In the genomic region with DNA sequence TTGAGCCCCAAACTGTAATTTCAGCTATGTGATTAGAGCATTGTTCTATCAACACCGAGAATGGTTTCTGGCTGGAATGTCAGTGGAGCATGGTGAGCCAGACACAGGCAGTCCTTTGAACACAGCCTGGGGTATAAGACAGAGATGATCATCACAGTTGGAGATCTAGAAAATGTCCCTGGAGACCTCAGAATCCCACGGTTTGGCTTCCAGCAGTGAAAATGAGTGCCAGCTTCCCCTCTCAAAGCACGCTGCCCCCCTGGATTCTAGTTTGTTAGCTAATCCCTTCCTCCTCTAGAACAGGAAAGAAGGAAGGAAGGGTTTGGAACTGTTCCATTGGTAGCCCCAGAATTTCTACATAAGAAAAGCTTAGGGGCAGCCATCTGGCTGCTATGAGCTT, we compare ENCODE assay signal across 1 cellular context.
TF ChIP-seq lines count a peak whose summit lies in the region.

No MANE protein-coding gene starts in this region.

TF ChIP-seq in GM23338, 12 proteins besides CTCF, POLR2A, EP300 and RAD21:
- TF ChIP-seq, protein P1, sequence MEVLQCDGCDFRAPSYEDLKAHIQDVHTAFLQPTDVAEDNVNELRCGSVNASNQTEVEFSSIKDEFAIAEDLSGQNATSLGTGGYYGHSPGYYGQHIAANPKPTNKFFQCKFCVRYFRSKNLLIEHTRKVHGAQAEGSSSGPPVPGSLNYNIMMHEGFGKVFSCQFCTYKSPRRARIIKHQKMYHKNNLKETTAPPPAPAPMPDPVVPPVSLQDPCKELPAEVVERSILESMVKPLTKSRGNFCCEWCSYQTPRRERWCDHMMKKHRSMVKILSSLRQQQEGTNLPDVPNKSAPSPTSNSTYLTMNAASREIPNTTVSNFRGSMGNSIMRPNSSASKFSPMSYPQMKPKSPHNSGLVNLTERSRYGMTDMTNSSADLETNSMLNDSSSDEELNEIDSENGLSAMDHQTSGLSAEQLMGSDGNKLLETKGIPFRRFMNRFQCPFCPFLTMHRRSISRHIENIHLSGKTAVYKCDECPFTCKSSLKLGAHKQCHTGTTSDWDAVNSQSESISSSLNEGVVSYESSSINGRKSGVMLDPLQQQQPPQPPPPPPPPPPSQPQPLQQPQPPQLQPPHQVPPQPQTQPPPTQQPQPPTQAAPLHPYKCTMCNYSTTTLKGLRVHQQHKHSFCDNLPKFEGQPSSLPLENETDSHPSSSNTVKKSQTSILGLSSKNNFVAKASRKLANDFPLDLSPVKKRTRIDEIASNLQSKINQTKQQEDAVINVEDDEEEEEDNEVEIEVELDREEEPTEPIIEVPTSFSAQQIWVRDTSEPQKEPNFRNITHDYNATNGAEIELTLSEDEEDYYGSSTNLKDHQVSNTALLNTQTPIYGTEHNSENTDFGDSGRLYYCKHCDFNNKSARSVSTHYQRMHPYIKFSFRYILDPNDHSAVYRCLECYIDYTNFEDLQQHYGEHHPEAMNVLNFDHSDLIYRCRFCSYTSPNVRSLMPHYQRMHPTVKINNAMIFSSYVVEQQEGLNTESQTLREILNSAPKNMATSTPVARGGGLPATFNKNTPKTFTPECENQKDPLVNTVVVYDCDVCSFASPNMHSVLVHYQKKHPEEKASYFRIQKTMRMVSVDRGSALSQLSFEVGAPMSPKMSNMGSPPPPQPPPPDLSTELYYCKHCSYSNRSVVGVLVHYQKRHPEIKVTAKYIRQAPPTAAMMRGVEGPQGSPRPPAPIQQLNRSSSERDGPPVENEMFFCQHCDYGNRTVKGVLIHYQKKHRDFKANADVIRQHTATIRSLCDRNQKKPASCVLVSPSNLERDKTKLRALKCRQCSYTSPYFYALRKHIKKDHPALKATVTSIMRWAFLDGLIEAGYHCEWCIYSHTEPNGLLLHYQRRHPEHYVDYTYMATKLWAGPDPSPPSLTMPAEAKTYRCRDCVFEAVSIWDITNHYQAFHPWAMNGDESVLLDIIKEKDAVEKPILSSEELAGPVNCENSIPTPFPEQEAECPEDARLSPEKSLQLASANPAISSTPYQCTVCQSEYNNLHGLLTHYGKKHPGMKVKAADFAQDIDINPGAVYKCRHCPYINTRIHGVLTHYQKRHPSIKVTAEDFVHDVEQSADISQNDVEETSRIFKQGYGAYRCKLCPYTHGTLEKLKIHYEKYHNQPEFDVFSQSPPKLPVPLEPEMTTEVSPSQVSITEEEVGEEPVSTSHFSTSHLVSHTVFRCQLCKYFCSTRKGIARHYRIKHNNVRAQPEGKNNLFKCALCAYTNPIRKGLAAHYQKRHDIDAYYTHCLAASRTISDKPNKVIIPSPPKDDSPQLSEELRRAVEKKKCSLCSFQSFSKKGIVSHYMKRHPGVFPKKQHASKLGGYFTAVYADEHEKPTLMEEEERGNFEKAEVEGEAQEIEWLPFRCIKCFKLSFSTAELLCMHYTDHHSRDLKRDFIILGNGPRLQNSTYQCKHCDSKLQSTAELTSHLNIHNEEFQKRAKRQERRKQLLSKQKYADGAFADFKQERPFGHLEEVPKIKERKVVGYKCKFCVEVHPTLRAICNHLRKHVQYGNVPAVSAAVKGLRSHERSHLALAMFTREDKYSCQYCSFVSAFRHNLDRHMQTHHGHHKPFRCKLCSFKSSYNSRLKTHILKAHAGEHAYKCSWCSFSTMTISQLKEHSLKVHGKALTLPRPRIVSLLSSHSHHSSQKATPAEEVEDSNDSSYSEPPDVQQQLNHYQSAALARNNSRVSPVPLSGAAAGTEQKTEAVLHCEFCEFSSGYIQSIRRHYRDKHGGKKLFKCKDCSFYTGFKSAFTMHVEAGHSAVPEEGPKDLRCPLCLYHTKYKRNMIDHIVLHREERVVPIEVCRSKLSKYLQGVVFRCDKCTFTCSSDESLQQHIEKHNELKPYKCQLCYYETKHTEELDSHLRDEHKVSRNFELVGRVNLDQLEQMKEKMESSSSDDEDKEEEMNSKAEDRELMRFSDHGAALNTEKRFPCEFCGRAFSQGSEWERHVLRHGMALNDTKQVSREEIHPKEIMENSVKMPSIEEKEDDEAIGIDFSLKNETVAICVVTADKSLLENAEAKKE (CRISPR knock-in tag; IDR thresholded peaks at IDR 0.05), result peak; percentile 76
- TF ChIP-seq NANOG (IDR thresholded peaks at IDR 0.05; ENCODE audit: borderline replicate concordance), result no peak
TF ChIP-seq in GM23338: peak in this region for 1.
